Comparison of ENCODE assay signal across 34 cellular contexts in the genomic region with DNA sequence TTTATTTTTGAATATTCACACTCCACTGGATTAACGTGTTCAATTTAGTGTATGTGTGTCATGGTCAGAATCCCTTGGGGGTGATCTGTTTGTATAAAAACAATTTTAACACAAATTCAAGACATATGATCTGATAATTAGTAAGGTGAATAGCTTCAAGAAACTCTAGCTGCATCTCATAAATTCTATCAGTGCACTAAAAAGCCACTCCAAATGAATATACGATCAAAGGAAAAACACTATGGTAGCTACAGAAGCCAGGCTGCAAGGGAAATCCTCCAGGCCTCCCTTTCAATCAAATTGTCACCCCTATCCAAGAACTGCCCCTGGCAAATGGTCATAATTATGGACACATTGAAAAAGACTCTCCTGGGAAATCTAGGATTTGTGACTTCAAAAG. TPM values are rescaled to one million over a fixed set of nuclear protein-coding genes. Genes with fewer than 3 reads are reported as not detected.
"Had no signal": no experiment of that assay in that cellular context is flagged by ENCODE, and none has a peak within 500 bp of the region (broad histone marks: within the 10 kb centered on the region; RNA-seq: fewer than 3 reads in every experiment).

No MANE protein-coding gene starts in this region.

- H3K27ac Mint-ChIP-seq: dendritic cell treated with granulocyte-macrophage colony-stimulating factor and Interleukin-4, amounts not matched to agents 40 ng/mL and 50 ng/mL, for 4 days; effector memory CD8-positive, alpha-beta T cell; endodermal cell; mesothelial cell of epicardium; naive B cell; naive thymus-derived CD8-positive, alpha-beta T cell had no signal

- H3K9me3 Mint-ChIP-seq: dendritic cell treated with granulocyte-macrophage colony-stimulating factor and Interleukin-4, amounts not matched to agents 40 ng/mL and 50 ng/mL, for 4 days; effector memory CD8-positive, alpha-beta T cell; endodermal cell; mesothelial cell of epicardium; naive B cell; naive thymus-derived CD8-positive, alpha-beta T cell had no signal

- ATAC-seq: effector memory CD8-positive, alpha-beta T cell; esophagus mucosa; gastrocnemius medialis; heart right ventricle; left cardiac atrium; left lung; left ventricle myocardium superior; lower lobe of right lung; mucosa of descending colon; naive thymus-derived CD8-positive, alpha-beta T cell had no signal

- DNase-seq: cortex of kidney; effector CD8-positive, alpha-beta T cell; effector memory CD8-positive, alpha-beta T cell; endodermal cell; erythroblast; esophagus squamous epithelium; foreskin fibroblast; foreskin melanocyte; gastrocnemius medialis; glutamatergic neuron; head of caudate nucleus; heart right ventricle; hippocampal formation; left cardiac atrium; left lung; left ventricle myocardium superior; lower lobe of right lung; mesenchymal stem cell; mucosa of descending colon; naive B cell; naive thymus-derived CD8-positive, alpha-beta T cell had no signal

- H3K4me1 Mint-ChIP-seq: endodermal cell; mesothelial cell of epicardium; naive B cell; naive thymus-derived CD8-positive, alpha-beta T cell had no signal

- H3K4me3 Mint-ChIP-seq: dendritic cell treated with granulocyte-macrophage colony-stimulating factor and Interleukin-4, amounts not matched to agents 40 ng/mL and 50 ng/mL, for 4 days; effector memory CD8-positive, alpha-beta T cell; endodermal cell; mesothelial cell of epicardium; naive B cell; naive thymus-derived CD8-positive, alpha-beta T cell had no signal

- H3K36me3 Mint-ChIP-seq: mesothelial cell of epicardium; naive B cell; naive thymus-derived CD8-positive, alpha-beta T cell had no signal

- FAIRE-seq: endometrium, islet of Langerhans, keratinocyte had no signal

RNA-seq across cellular contexts. Expression of a gene that starts 12.1 kb away (rescaled TPM):
- total RNA-seq: dermis microvascular lymphatic vessel endothelial cell; endodermal cell; esophagus mucosa; esophagus squamous epithelium; gastrocnemius medialis; glomerular endothelial cell; heart right ventricle; kidney epithelial cell; left cardiac atrium; left lung; left ventricle myocardium superior; lower leg skin; lower lobe of right lung; lung microvascular endothelial cell; mesenteric fat pad; mesothelial cell of epicardium; mucosa of descending colon; myocyte; naive thymus-derived CD8-positive, alpha-beta T cell had no signal
